ENCODE assay signal across 1 cellular context in the genomic region with DNA sequence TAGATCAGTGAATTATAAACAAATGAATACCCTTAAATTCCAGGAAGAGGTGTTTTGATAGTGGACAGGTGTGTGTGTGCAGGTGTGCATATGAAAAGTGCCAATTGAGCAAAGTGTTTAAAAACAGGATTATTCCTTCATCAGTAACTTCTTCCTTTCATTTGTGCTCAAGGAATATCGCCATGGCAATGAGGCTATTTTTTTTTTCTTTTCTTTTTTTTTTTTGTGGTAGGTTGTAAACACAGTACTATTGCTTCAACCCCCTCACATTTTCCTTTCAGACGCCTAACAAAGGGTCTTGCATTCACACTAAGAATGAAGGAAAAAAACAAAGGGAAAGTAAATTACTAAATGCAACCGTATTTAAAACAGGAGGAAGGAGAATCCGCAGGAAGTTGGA.
TF ChIP-seq lines count a peak whose summit lies in the region.

No MANE protein-coding gene starts in this region.

TF ChIP-seq in K562, 482 proteins besides CTCF, POLR2A, EP300 and RAD21:
- TF ChIP-seq HDAC6 (IDR thresholded peaks at IDR 0.05; ENCODE audit: low read depth, low read length) (no peak), RBM22 (IDR thresholded peaks at IDR 0.05; ENCODE audit: low read depth, low read length, poor library complexity, severe bottlenecking) (no peak), RUNX1 (IDR thresholded peaks at IDR 0.05; ENCODE audit: low read depth) (no peak), CHCHD3 (CRISPR knock-in tag; IDR thresholded peaks at IDR 0.05) (0 out of 2 replicates have a peak, but pooled peaks have one; percentile 5), ZKSCAN8 (CRISPR knock-in tag; IDR thresholded peaks at IDR 0.05) (no peak), ZNF830 (CRISPR knock-in tag; IDR thresholded peaks at IDR 0.05) (no peak), ZNF384 (IDR thresholded peaks at IDR 0.05; ENCODE audit: low read depth, low read length) (peak; percentile 66), NR2C2 (CRISPR knock-in tag; IDR thresholded peaks at IDR 0.05) (no peak), NR2C2 (tag; IDR thresholded peaks at IDR 0.05) (no peak), ZNF551 (CRISPR knock-in tag; IDR thresholded peaks at IDR 0.05) (no peak)
- TF ChIP-seq, protein P1, sequence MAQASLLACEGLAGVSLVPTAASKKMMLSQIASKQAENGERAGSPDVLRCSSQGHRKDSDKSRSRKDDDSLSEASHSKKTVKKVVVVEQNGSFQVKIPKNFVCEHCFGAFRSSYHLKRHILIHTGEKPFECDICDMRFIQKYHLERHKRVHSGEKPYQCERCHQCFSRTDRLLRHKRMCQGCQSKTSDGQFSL (CRISPR knock-in tag; IDR thresholded peaks at IDR 0.05) = no peak
- TF ChIP-seq, protein P1 (tag; IDR thresholded peaks at IDR 0.05) = no peak
